Comparison of ENCODE assay signal across 1 cellular context in the genomic region with DNA sequence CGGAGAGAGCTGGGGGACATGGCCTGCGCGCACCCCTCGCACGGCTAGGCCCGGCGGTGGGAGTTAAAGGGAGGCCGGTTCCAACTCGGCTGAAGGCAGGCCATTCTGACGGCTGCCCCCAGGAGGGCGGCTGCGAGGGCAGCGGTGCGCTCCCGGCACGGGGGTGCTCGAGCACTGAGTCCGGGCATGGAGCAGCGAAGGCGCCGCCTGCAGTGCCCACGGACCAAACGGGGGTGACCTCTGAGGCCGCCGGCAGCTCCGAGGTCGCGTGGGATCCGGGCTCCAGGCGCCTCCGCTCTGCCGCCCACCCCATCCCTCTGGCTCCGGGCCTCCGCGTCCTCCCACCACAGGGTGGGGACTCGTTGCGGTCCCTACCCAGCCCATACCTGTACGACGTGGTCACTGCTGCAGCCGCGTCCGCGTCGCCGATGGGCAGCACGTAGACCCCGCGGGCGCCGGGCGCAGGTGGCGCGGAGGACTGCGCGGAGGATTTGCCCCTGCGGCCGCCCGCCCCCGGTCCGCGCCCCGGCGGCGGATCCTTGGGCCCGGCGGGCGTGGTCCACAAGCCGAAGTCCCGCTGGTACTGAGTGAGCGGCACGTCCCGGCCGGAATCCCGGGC.
A peak's percentile ranks its signal among the peaks of the same experiment; 100 is the strongest.
TF ChIP-seq lines count a peak whose summit lies in the region.

No MANE protein-coding gene starts in this region.

TF ChIP-seq in HEK293, 187 proteins besides CTCF, POLR2A, EP300 and RAD21 (continued from another document and continues in another):
- TF ChIP-seq, protein P1, sequence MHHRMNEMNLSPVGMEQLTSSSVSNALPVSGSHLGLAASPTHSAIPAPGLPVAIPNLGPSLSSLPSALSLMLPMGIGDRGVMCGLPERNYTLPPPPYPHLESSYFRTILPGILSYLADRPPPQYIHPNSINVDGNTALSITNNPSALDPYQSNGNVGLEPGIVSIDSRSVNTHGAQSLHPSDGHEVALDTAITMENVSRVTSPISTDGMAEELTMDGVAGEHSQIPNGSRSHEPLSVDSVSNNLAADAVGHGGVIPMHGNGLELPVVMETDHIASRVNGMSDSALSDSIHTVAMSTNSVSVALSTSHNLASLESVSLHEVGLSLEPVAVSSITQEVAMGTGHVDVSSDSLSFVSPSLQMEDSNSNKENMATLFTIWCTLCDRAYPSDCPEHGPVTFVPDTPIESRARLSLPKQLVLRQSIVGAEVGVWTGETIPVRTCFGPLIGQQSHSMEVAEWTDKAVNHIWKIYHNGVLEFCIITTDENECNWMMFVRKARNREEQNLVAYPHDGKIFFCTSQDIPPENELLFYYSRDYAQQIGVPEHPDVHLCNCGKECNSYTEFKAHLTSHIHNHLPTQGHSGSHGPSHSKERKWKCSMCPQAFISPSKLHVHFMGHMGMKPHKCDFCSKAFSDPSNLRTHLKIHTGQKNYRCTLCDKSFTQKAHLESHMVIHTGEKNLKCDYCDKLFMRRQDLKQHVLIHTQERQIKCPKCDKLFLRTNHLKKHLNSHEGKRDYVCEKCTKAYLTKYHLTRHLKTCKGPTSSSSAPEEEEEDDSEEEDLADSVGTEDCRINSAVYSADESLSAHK (tag by site-specific recombination; IDR thresholded peaks at IDR 0.05) = no peak
- TF ChIP-seq WT1 (tag by site-specific recombination; IDR thresholded peaks at IDR 0.05) = no peak
- no peak for TF ChIP-seq ZNF777 (tag by site-specific recombination; IDR thresholded peaks at IDR 0.05; ENCODE audit: borderline replicate concordance)
- TF ChIP-seq ZNF629 (tag by site-specific recombination; IDR thresholded peaks at IDR 0.05) = no peak
- 0 out of 2 replicates have a peak, but pooled peaks have one; percentile 34 for TF ChIP-seq ZEB2 (tag by site-specific recombination; IDR thresholded peaks at IDR 0.05)
- no peak for TF ChIP-seq ZNF510 (tag by site-specific recombination; IDR thresholded peaks at IDR 0.05; ENCODE audit: insufficient replicate concordance)
- TF ChIP-seq ZXDB (tag by site-specific recombination; IDR thresholded peaks at IDR 0.05) = 0 out of 2 replicates have a peak, but pooled peaks have one; percentile 38
- no peak for TF ChIP-seq ZNF394 (tag by site-specific recombination; IDR thresholded peaks at IDR 0.05; ENCODE audit: borderline replicate concordance)
- TF ChIP-seq ZNF184 (tag by site-specific recombination; IDR thresholded peaks at IDR 0.05) = no peak
- TF ChIP-seq ZNF610 (tag by site-specific recombination; IDR thresholded peaks at IDR 0.05; ENCODE audit: borderline replicate concordance) = no peak
- TF ChIP-seq ZNF560 (tag by site-specific recombination; IDR thresholded peaks at IDR 0.05; ENCODE audit: borderline replicate concordance) = no peak
- no peak for TF ChIP-seq GFI1B (tag by site-specific recombination; IDR thresholded peaks at IDR 0.05)
- no peak for TF ChIP-seq ZNF501 (tag by site-specific recombination; IDR thresholded peaks at IDR 0.05)
- TF ChIP-seq ZNF404 (tag by site-specific recombination; IDR thresholded peaks at IDR 0.05) = no peak
- TF ChIP-seq, protein P2, sequence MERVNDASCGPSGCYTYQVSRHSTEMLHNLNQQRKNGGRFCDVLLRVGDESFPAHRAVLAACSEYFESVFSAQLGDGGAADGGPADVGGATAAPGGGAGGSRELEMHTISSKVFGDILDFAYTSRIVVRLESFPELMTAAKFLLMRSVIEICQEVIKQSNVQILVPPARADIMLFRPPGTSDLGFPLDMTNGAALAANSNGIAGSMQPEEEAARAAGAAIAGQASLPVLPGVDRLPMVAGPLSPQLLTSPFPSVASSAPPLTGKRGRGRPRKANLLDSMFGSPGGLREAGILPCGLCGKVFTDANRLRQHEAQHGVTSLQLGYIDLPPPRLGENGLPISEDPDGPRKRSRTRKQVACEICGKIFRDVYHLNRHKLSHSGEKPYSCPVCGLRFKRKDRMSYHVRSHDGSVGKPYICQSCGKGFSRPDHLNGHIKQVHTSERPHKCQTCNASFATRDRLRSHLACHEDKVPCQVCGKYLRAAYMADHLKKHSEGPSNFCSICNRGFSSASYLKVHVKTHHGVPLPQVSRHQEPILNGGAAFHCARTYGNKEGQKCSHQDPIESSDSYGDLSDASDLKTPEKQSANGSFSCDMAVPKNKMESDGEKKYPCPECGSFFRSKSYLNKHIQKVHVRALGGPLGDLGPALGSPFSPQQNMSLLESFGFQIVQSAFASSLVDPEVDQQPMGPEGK (tag by site-specific recombination; IDR thresholded peaks at IDR 0.05) = peak; percentile 69
- no peak for TF ChIP-seq ZNF549 (tag by site-specific recombination; IDR thresholded peaks at IDR 0.05)
- no peak for TF ChIP-seq ZNF596 (tag by site-specific recombination; IDR thresholded peaks at IDR 0.05)
- no peak for TF ChIP-seq ZNF843 (tag by site-specific recombination; IDR thresholded peaks at IDR 0.05)
- TF ChIP-seq, protein P3, sequence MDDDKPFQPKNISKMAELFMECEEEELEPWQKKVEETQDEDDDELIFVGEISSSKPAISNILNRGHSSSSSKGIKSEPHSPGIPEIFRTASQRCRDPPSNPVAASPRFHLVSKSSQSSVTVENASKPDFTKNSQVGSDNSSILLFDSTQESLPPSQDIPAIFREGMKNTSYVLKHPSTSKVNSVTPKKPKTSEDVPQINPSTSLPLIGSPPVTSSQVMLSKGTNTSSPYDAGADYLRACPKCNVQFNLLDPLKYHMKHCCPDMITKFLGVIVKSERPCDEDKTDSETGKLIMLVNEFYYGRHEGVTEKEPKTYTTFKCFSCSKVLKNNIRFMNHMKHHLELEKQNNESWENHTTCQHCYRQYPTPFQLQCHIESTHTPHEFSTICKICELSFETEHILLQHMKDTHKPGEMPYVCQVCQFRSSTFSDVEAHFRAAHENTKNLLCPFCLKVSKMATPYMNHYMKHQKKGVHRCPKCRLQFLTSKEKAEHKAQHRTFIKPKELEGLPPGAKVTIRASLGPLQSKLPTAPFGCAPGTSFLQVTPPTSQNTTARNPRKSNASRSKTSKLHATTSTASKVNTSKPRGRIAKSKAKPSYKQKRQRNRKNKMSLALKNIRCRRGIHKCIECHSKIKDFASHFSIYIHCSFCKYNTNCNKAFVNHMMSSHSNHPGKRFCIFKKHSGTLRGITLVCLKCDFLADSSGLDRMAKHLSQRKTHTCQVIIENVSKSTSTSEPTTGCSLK (tag by site-specific recombination; IDR thresholded peaks at IDR 0.05) = no peak
- no peak for TF ChIP-seq ZNF175 (tag by site-specific recombination; IDR thresholded peaks at IDR 0.05)
- TF ChIP-seq, protein P4, sequence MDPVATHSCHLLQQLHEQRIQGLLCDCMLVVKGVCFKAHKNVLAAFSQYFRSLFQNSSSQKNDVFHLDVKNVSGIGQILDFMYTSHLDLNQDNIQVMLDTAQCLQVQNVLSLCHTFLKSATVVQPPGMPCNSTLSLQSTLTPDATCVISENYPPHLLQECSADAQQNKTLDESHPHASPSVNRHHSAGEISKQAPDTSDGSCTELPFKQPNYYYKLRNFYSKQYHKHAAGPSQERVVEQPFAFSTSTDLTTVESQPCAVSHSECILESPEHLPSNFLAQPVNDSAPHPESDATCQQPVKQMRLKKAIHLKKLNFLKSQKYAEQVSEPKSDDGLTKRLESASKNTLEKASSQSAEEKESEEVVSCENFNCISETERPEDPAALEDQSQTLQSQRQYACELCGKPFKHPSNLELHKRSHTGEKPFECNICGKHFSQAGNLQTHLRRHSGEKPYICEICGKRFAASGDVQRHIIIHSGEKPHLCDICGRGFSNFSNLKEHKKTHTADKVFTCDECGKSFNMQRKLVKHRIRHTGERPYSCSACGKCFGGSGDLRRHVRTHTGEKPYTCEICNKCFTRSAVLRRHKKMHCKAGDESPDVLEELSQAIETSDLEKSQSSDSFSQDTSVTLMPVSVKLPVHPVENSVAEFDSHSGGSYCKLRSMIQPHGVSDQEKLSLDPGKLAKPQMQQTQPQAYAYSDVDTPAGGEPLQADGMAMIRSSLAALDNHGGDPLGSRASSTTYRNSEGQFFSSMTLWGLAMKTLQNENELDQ (tag by site-specific recombination; IDR thresholded peaks at IDR 0.05; ENCODE audit: low read depth) = no peak
- no peak for TF ChIP-seq ZNF350 (tag by site-specific recombination; IDR thresholded peaks at IDR 0.05)
- no peak for TF ChIP-seq ZBTB21 (tag by site-specific recombination; IDR thresholded peaks at IDR 0.05)
- no peak for TF ChIP-seq ZFP3 (tag by site-specific recombination; IDR thresholded peaks at IDR 0.05; ENCODE audit: low read depth)
- TF ChIP-seq ZNF23 (tag by site-specific recombination; IDR thresholded peaks at IDR 0.05; ENCODE audit: borderline replicate concordance) = no peak
- no peak for TF ChIP-seq ZNF121 (tag by site-specific recombination; IDR thresholded peaks at IDR 0.05)
- no peak for TF ChIP-seq ZNF626 (tag by site-specific recombination; IDR thresholded peaks at IDR 0.05)
- peak; percentile 63 for TF ChIP-seq SP2 (tag by site-specific recombination; IDR thresholded peaks at IDR 0.05)
- peak; percentile 90 for TF ChIP-seq EGR2 (tag by site-specific recombination; IDR thresholded peaks at IDR 0.05; ENCODE audit: low read depth)
- TF ChIP-seq ZNF416 (tag by site-specific recombination; IDR thresholded peaks at IDR 0.05) = no peak
- TF ChIP-seq HOXA7 (CRISPR knock-in tag; IDR thresholded peaks at IDR 0.05; ENCODE audit: borderline replicate concordance) = no peak
- no peak for TF ChIP-seq ZNF140 (tag by site-specific recombination; IDR thresholded peaks at IDR 0.05)
- TF ChIP-seq, protein P5, sequence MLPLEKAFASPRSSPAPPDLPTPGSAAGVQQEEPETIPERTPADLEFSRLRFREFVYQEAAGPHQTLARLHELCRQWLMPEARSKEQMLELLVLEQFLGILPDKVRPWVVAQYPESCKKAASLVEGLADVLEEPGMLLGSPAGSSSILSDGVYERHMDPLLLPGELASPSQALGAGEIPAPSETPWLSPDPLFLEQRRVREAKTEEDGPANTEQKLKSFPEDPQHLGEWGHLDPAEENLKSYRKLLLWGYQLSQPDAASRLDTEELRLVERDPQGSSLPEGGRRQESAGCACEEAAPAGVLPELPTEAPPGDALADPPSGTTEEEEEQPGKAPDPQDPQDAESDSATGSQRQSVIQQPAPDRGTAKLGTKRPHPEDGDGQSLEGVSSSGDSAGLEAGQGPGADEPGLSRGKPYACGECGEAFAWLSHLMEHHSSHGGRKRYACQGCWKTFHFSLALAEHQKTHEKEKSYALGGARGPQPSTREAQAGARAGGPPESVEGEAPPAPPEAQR (tag by site-specific recombination; IDR thresholded peaks at IDR 0.05) = no peak
- TF ChIP-seq YY1 (tag by site-specific recombination; IDR thresholded peaks at IDR 0.05) = no peak
- TF ChIP-seq SALL2 (tag by site-specific recombination; IDR thresholded peaks at IDR 0.05; ENCODE audit: borderline replicate concordance) = no peak
- TF ChIP-seq, protein P6, sequence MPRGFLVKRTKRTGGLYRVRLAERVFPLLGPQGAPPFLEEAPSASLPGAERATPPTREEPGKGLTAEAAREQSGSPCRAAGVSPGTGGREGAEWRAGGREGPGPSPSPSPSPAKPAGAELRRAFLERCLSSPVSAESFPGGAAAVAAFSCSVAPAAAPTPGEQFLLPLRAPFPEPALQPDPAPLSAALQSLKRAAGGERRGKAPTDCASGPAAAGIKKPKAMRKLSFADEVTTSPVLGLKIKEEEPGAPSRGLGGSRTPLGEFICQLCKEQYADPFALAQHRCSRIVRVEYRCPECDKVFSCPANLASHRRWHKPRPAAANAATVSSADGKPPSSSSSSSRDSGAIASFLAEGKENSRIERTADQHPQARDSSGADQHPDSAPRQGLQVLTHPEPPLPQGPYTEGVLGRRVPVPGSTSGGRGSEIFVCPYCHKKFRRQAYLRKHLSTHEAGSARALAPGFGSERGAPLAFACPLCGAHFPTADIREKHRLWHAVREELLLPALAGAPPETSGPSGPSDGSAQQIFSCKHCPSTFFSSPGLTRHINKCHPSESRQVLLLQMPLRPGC (tag by site-specific recombination; IDR thresholded peaks at IDR 0.05) = no peak
- TF ChIP-seq HOXD13 (CRISPR knock-in tag; IDR thresholded peaks at IDR 0.05; ENCODE audit: borderline replicate concordance) = no peak
- no peak for TF ChIP-seq ZNF670 (tag by site-specific recombination; IDR thresholded peaks at IDR 0.05; ENCODE audit: low read depth)
- TF ChIP-seq ZNF274 (IDR thresholded peaks at IDR 0.05; ENCODE audit: low read length) = no peak
- no peak for TF ChIP-seq ZNF274 (tag by site-specific recombination; IDR thresholded peaks at IDR 0.05; ENCODE audit: borderline replicate concordance)
- TF ChIP-seq ZNF391 (tag by site-specific recombination; IDR thresholded peaks at IDR 0.05; ENCODE audit: borderline replicate concordance, low read depth) = no peak
- no peak for TF ChIP-seq ZNF658 (tag by site-specific recombination; IDR thresholded peaks at IDR 0.05)
- TF ChIP-seq, protein P7, sequence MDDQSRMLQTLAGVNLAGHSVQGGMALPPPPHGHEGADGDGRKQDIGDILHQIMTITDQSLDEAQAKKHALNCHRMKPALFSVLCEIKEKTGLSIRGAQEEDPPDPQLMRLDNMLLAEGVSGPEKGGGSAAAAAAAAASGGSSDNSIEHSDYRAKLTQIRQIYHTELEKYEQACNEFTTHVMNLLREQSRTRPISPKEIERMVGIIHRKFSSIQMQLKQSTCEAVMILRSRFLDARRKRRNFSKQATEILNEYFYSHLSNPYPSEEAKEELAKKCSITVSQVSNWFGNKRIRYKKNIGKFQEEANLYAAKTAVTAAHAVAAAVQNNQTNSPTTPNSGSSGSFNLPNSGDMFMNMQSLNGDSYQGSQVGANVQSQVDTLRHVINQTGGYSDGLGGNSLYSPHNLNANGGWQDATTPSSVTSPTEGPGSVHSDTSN (CRISPR knock-in tag; IDR thresholded peaks at IDR 0.05) = no peak
- TF ChIP-seq, protein P8, sequence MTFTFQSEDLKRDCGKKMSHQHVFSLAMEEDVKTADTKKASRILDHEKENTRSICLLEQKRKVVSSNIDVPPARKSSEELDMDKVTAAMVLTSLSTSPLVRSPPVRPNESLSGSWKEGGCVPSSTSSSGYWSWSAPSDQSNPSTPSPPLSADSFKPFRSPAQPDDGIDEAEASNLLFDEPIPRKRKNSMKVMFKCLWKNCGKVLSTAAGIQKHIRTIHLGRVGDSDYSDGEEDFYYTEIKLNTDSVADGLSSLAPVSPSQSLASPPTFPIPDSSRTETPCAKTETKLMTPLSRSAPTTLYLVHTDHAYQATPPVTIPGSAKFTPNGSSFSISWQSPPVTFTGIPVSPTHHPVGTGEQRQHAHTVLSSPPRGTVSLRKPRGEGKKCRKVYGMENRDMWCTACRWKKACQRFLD (tag by site-specific recombination; IDR thresholded peaks at IDR 0.05) = no peak
- TF ChIP-seq ZNF37A (tag by site-specific recombination; IDR thresholded peaks at IDR 0.05) = no peak
- TF ChIP-seq MEIS1 (CRISPR knock-in tag; IDR thresholded peaks at IDR 0.05; ENCODE audit: borderline replicate concordance) = no peak
- TF ChIP-seq ZNF16 (tag by site-specific recombination; IDR thresholded peaks at IDR 0.05; ENCODE audit: low read depth) = no peak
- TF ChIP-seq ZNF146 (tag by site-specific recombination; IDR thresholded peaks at IDR 0.05) = no peak
- peak; percentile 87 for TF ChIP-seq ZNF335 (tag by site-specific recombination; conservative IDR thresholded peaks at IDR 0.05)
- no peak for TF ChIP-seq IKZF3 (tag by site-specific recombination; IDR thresholded peaks at IDR 0.05)
- no peak for TF ChIP-seq ZNF654 (tag by site-specific recombination; IDR thresholded peaks at IDR 0.05; ENCODE audit: low read depth)
